In the genomic region with DNA sequence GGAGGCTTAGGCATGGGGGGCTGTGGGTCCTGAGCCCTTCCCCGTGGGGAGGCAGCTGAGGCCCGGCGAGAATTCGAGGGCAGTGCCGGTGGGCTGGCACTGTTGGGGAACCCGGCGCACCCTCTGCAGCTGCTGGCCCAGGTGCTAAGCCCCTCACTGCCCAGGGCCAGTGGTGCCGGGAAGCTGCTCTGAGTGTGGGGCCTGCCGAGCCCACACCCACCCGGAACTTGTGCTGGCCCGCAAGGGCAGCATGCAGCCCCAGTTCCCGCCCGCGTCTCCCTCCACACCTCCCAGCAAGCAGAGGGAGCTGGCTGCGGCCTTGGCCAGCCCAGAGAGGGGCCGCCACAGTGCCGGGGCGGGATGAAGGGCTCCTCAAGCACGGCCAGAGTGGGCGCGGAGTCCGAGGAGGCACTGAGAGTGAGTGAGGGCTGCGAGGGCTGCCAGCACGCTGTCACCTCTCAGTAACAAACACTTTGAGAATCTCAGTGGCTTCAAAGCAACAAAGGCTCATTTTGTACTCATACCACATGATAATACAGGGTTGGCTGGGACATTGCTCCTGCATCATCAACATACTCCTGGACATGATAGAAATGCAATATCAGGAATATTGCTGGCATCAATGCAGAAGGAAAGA, we compare ENCODE assay signal across 16 cellular contexts.
A peak's percentile ranks its signal among the peaks of the same experiment; 100 is the strongest.
DNase-seq lines count a peak whose midpoint lies in the region; ATAC-seq and TF ChIP-seq lines count a peak whose summit lies in the region.
"Had no signal": no experiment of that assay in that cellular context is flagged by ENCODE, and none has a peak within 500 bp of the region (broad histone marks: within the 10 kb centered on the region; RNA-seq: fewer than 3 reads in every experiment).

No MANE protein-coding gene starts in this region.

- peak overlapping the region; percentile 30 for H2BK12ac ChIP-seq in neuronal stem cell (ENCODE audit: low read length)

- no peaks in the 10 kb centered on the region for H3K9me2 ChIP-seq in Karpas-422 (replicated peaks; ENCODE audit: insufficient read depth, low read length)

- H3K4me3 ChIP-seq in right atrium auricular region (no peak overlapping the region), neuronal stem cell (ENCODE audit: low read length in 2 of 2) (no peak overlapping the region), Karpas-422 (ENCODE audit: low read length) (no peak overlapping the region)
- H3K4me3 ChIP-seq: BLaER1 treated with 17β-estradiol and CSF1 and Interleukin-3, amounts not matched to agents 10 nM and 100 nM; GM12878 had no signal

- DNase-seq in Right ventricle myocardium superior (peak; percentile 61), right atrium auricular region (ENCODE audit: low spot score) (no peak), left ventricle myocardium superior (peak; percentile 55), neuronal stem cell (ENCODE audit: low spot score) (no peak), Karpas-422 (no peak), T1000 (lab: John Stamatoyannopoulos, UW) (no peak), DMS114 treated with DMSO at 0.1 percent for 48 hours (lab: John Stamatoyannopoulos, UW; ENCODE audit: unreplicated experiment) (no peak)
- DNase-seq: Calu3; CD8-positive, alpha-beta T cell; DMS53; DND-41; EL; GOT3; H9 had no signal

- H2BK120ac ChIP-seq in neuronal stem cell (ENCODE audit: low read depth, low read length) = no peak overlapping the region

- intact Hi-C loops in Right ventricle myocardium superior (cut with DNase I) (no loop called here), left ventricle myocardium superior (cut with micrococcal nuclease) (no loop called here)

- no peak overlapping the region for H3K4me2 ChIP-seq in neuronal stem cell (ENCODE audit: insufficient read depth, low read length, poor library complexity, severe bottlenecking)
- H3K4me2 ChIP-seq in Karpas-422 (ENCODE audit: low read depth, low read length, poor library complexity, severe bottlenecking) = no peak overlapping the region
- H3K4me2 ChIP-seq: BLaER1 treated with 17β-estradiol and CSF1 and Interleukin-3, amounts not matched to agents 10 nM and 100 nM had no signal

- no peak overlapping the region for H2AK5ac ChIP-seq in neuronal stem cell (ENCODE audit: low read depth, low read length)

- WGBS in neuronal stem cell (ENCODE audit: extremely low coverage in 2 of 2, insufficient read length in 2 of 2, insufficient replicate concordance in 1 of 2), 2 donors = no CpG with 5 or more reads among the region's 24 CpGs

- no peak overlapping the region for H4K8ac ChIP-seq in neuronal stem cell (ENCODE audit: low read depth, low read length)

- H3K4ac ChIP-seq in neuronal stem cell (ENCODE audit: low read length) = no peak overlapping the region

- no peak overlapping the region for H2BK5ac ChIP-seq in neuronal stem cell (ENCODE audit: low read length)

- no peaks in the 10 kb centered on the region for H3K79me1 ChIP-seq in neuronal stem cell (ENCODE audit: low read depth, low read length)

- peak overlapping the region; percentile 66 for H4K91ac ChIP-seq in neuronal stem cell (ENCODE audit: low read depth, low read length, poor library complexity)

- no peak overlapping the region for H2BK15ac ChIP-seq in neuronal stem cell (ENCODE audit: low read length)

- H2AFZ ChIP-seq in neuronal stem cell (ENCODE audit: low read length) = no peak overlapping the region
- H2AFZ ChIP-seq in Karpas-422 (ENCODE audit: low read length) = no peak overlapping the region

- H4K20me1 ChIP-seq in Karpas-422 (ENCODE audit: insufficient read depth, low read depth, low read length) = no peaks in the 10 kb centered on the region
- H4K20me1 ChIP-seq: BLaER1 treated with 17β-estradiol and CSF1 and Interleukin-3, amounts not matched to agents 10 nM and 100 nM had no signal

- H3K9ac ChIP-seq in neuronal stem cell (ENCODE audit: low read depth, low read length, poor library complexity) (no peak overlapping the region), Karpas-422 (ENCODE audit: low read length) (no peak overlapping the region)
- H3K9ac ChIP-seq: BLaER1 treated with 17β-estradiol and CSF1 and Interleukin-3, amounts not matched to agents 10 nM and 100 nM had no signal

- H3K79me2 ChIP-seq in Karpas-422 (ENCODE audit: low read length) = no peaks in the 10 kb centered on the region

- H3K23ac ChIP-seq in neuronal stem cell (ENCODE audit: low read depth, low read length, poor library complexity) = no peak overlapping the region

- H3K18ac ChIP-seq in neuronal stem cell (ENCODE audit: low read length) = peak overlapping the region; percentile 52

- TF ChIP-seq CTCF in right atrium auricular region (IDR thresholded peaks at IDR 0.05) = no peak

- peaks cover 0 to 43% of the 10 kb centered on the region in 2 donors for H3K4me1 ChIP-seq in right atrium auricular region
- peaks cover 0 to 3% of the 10 kb centered on the region in 2 donors for H3K4me1 ChIP-seq in neuronal stem cell (ENCODE audit: control insufficient read depth in 2 of 2, insufficient read depth in 1 of 2, low read depth in 1 of 2, low read length in 2 of 2)
- H3K4me1 ChIP-seq in Karpas-422 (ENCODE audit: low read length) = peaks cover 7% of the 10 kb centered on the region

- H3K14ac ChIP-seq in neuronal stem cell (ENCODE audit: low read length) = no peak overlapping the region

- peak; percentile 74 for ATAC-seq in Right ventricle myocardium superior (ENCODE audit: poor library complexity)
- ATAC-seq in left ventricle myocardium superior = peak; percentile 69
- ATAC-seq: CD8-positive, alpha-beta T cell; GM12878 had no signal

- H3K36me3 ChIP-seq in right atrium auricular region = no peaks in the 10 kb centered on the region
- H3K36me3 ChIP-seq in neuronal stem cell (replicated peaks in 1 of 2; ENCODE audit: control insufficient read depth in 2 of 2, insufficient read depth in 2 of 2, low read length in 2 of 2) = no peaks in the 10 kb centered on the region
- H3K36me3 ChIP-seq in Karpas-422 (ENCODE audit: insufficient read depth, low read length) = no peaks in the 10 kb centered on the region
- H3K36me3 ChIP-seq: BLaER1 treated with 17β-estradiol and CSF1 and Interleukin-3, amounts not matched to agents 10 nM and 100 nM had no signal

- H3K9me3 ChIP-seq in right atrium auricular region = no peaks in the 10 kb centered on the region
- H3K9me3 ChIP-seq in neuronal stem cell (replicated peaks in 1 of 2; ENCODE audit: control insufficient read depth in 2 of 2, insufficient read depth in 1 of 2, low read depth in 1 of 2, low read length in 2 of 2) = no peaks in the 10 kb centered on the region
- H3K9me3 ChIP-seq in Karpas-422 (ENCODE audit: low read length) = no peaks in the 10 kb centered on the region

- no peaks in the 10 kb centered on the region for H3K27me3 ChIP-seq in right atrium auricular region
- no peaks in the 10 kb centered on the region for H3K27me3 ChIP-seq in neuronal stem cell (ENCODE audit: control insufficient read depth in 3 of 3, insufficient read depth in 3 of 3, low read depth in 1 of 3, low read length in 3 of 3)
- no peaks in the 10 kb centered on the region for H3K27me3 ChIP-seq in Karpas-422 (ENCODE audit: low read length)
- H3K27me3 ChIP-seq: BLaER1 treated with 17β-estradiol and CSF1 and Interleukin-3, amounts not matched to agents 10 nM and 100 nM had no signal

- peak overlapping the region in 1 of 2 donors; percentile 15 for H3K27ac ChIP-seq in right atrium auricular region
- no peak overlapping the region for H3K27ac ChIP-seq in neuronal stem cell (replicated peaks; ENCODE audit: low read length)
- H3K27ac ChIP-seq in Karpas-422 (ENCODE audit: low read length) = no peak overlapping the region
- H3K27ac ChIP-seq: BLaER1 treated with 17β-estradiol and CSF1 and Interleukin-3, amounts not matched to agents 10 nM and 100 nM had no signal

Comparison
In these comparisons a context has a peak if more than half of its experiments do, and no peak if none do; other contexts are left out.
1. DNase-seq: peak in Right ventricle myocardium superior (single experiment) and left ventricle myocardium superior (single experiment); none in right atrium auricular region (single experiment), neuronal stem cell (single experiment), Karpas-422 (single experiment), T1000 (single experiment) and DMS114 treated with DMSO at 0.1 percent for 48 hours (single experiment).